Comparison of ENCODE assay signal across 1 cellular context in genomic region chr2:241796610-241797138, GRCh38.
TF ChIP-seq lines count a peak whose summit lies in the region.

No MANE protein-coding gene starts in this region.

TF ChIP-seq in HepG2, 621 proteins besides CTCF, POLR2A, EP300 and RAD21:
- TF ChIP-seq ZNF121 (CRISPR knock-in tag; IDR thresholded peaks at IDR 0.05) (peak; percentile 69; the same call in 1 of the 2 replicates), CENPX (CRISPR knock-in tag; IDR thresholded peaks at IDR 0.05) (no peak), ARNT2 (CRISPR knock-in tag; IDR thresholded peaks at IDR 0.05; ENCODE audit: low read depth) (no peak), AGO2 (optimal IDR thresholded peaks at IDR 0.05; ENCODE audit: low read depth, low read length) (peak; percentile 20)
TF ChIP-seq in HepG2: peak in this region for 2.
